ENCODE assay signal across 31 cellular contexts in the genomic region with DNA sequence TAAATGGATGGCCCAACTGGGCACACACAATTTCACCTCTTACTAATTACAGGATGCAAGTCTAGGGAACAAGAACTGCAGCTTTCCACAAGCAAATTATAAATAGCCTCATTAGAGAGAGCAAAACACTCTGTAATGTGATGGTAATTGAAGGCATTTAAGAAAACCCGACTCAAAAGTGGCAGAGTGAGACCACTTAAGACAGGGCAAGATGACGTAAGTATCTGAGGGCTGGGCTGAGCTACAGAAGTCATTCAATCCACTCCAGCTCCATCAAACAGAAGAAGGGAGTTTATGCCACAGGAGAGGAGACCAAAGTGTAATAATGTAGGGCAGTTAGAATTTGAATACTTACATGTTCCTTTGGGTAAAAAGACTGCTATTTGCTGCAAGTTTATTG.
"Had no signal": no experiment of that assay in that cellular context is flagged by ENCODE, and none has a peak within 500 bp of the region (broad histone marks: within the 10 kb centered on the region; RNA-seq: fewer than 3 reads in every experiment).

No MANE protein-coding gene starts in this region.

- H3K9me3 ChIP-seq: ascending aorta had no signal

- H3K36me3 ChIP-seq: ascending aorta, cardiac muscle cell had no signal

- H3K4me3 ChIP-seq: ascending aorta, cardiac muscle cell had no signal

- DNase-seq: activated CD4-positive, alpha-beta memory T cell treated with anti-CD3 and anti-CD28 coated beads, Interleukin-2, amount 10 ng/mL, durations not matched to agents 7 days and 5 days; activated CD4-positive, alpha-beta T cell treated with anti-CD3 and anti-CD28 coated beads for 1 hour; activated CD4-positive, alpha-beta T cell treated with anti-CD3 and anti-CD28 coated beads for 36 hours; activated CD4-positive, alpha-beta T cell treated with anti-CD3 and anti-CD28 coated beads for 48 hours; activated CD4-positive, alpha-beta T cell treated with anti-CD3 and anti-CD28 coated beads, Interleukin-2, amount 10 ng/mL, durations not matched to agents 7 days and 5 days; activated CD4-positive, alpha-beta T cell treated with anti-CD3 and anti-CD28 coated beads, Interleukin-2, amount 50 U/mL, for 4 hours; activated CD4-positive, CD25-positive, alpha-beta regulatory T cell; activated CD8-positive, alpha-beta memory T cell treated with anti-CD3 and anti-CD28 coated beads for 24 hours; activated CD8-positive, alpha-beta memory T cell treated with anti-CD3 and anti-CD28 coated beads, Interleukin-2, amount 10 ng/mL, durations not matched to agents 7 days and 5 days; activated CD8-positive, alpha-beta memory T cell treated with anti-CD3 and anti-CD28 coated beads, Interleukin-2, amount 50 U/mL, for 48 hours; activated CD8-positive, alpha-beta T cell treated with anti-CD3 and anti-CD28 coated beads, Interleukin-2, amount 10 ng/mL, durations not matched to agents 7 days and 5 days; activated effector memory CD4-positive, alpha-beta T cell treated with Interleukin-2 at 50 U/mL for 16 hours; activated gamma-delta T cell; activated naive CD4-positive, alpha-beta T cell treated with anti-CD3 and anti-CD28 coated beads, Interleukin-2, amount 10 ng/mL, durations not matched to agents 7 days and 5 days; activated naive CD4-positive, alpha-beta T cell treated with Interleukin-2 at 50 U/mL for 16 hours; activated naive CD8-positive, alpha-beta T cell treated with anti-CD3 and anti-CD28 coated beads, Interleukin-2, amount 10 ng/mL, durations not matched to agents 7 days and 5 days; activated naive CD8-positive, alpha-beta T cell treated with anti-CD3 and anti-CD28 coated beads, Interleukin-2, amount 50 U/mL, for 24 hours; activated T-cell treated with anti-CD3 and anti-CD28 coated beads, Interleukin-2, amount 50 U/mL, for 24 hours; activated T-cell treated with anti-CD3 and anti-CD28 coated beads, Interleukin-2, amount 50 U/mL, for 48 hours; amygdala; anterior cingulate cortex; caudate nucleus; cerebellar nuclear complex; T-helper 1 cell; T-helper 2 cell; T-helper 9 cell had no signal

- H3K4me1 ChIP-seq: ascending aorta had no signal

- ATAC-seq: activated CD4-positive, alpha-beta T cell treated with anti-CD3 and anti-CD28 coated beads for 36 hours; activated CD4-positive, CD25-positive, alpha-beta regulatory T cell treated with anti-CD3 and anti-CD28 coated beads, Interleukin-2, amount 50 U/mL, for 24 hours; activated CD8-positive, alpha-beta memory T cell treated with anti-CD3 and anti-CD28 coated beads, Interleukin-2, amount 10 ng/mL, durations not matched to agents 7 days and 5 days; activated CD8-positive, alpha-beta T cell treated with anti-CD3 and anti-CD28 coated beads, Interleukin-2, amount 10 ng/mL, durations not matched to agents 7 days and 5 days; activated naive CD8-positive, alpha-beta T cell treated with anti-CD3 and anti-CD28 coated beads, Interleukin-2, amount 50 U/mL, for 24 hours; WTC11 had no signal

- H3K27ac ChIP-seq: ascending aorta, cardiac muscle cell, VCaP had no signal

- H3K27me3 ChIP-seq: ascending aorta, cardiac muscle cell had no signal
